7 cellular contexts compared by ENCODE assay signal in the genomic region with DNA sequence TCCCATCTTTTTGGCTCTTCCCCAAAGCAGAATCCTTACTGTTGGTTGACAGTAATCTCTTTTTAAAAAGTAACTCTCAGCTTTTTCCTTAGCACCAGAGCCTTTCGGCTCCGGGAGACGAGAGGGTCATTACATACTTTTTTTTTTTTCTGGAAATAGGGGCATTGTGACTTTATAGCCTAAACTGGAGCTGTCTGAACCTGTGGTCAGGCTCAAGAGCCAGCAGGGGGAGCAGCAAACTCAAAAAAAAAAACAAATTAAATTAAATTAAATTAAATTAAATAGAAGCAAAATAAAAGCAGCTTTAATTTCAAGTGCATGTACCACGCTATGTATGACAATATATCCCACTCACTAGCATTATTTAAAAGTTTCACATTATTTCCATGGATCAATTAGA.
DNase-seq lines count a peak whose midpoint lies in the region; ATAC-seq and TF ChIP-seq lines count a peak whose summit lies in the region.

No MANE protein-coding gene starts in this region.

- H3K4me3 ChIP-seq in DOHH2 (ENCODE audit: low read length) = no peak overlapping the region
- H3K4me3 ChIP-seq in brain microvascular endothelial cell (ENCODE audit: low read depth, low read length) = no peak overlapping the region

- no peaks in the 10 kb centered on the region for H4K20me1 ChIP-seq in DOHH2 (ENCODE audit: control insufficient read depth, insufficient read depth, low read depth, low read length)

- no peaks in the 10 kb centered on the region for H3K9me3 Mint-ChIP-seq in nephron

- in situ Hi-C loops in brain microvascular endothelial cell (cut with HindIII; ENCODE audit: low pct_ligation_motif_present, low sequenced_read_pairs) = no loop called here

- H3K27me3 Mint-ChIP-seq in nephron (ENCODE audit: low read depth) = no peaks in the 10 kb centered on the region

- no peak overlapping the region for H3K27ac Mint-ChIP-seq in nephron

- DNase-seq in HT-29 (ENCODE audit: low spot score) = peak; percentile 2
- DNase-seq in brain microvascular endothelial cell = no peak
- DNase-seq in hepatic stellate cell (ENCODE audit: low spot score) = no peak
- DNase-seq in RPMI8226 = no peak

- no peak overlapping the region for H3K27ac ChIP-seq in DOHH2 (ENCODE audit: low read depth, low read length)
- no peak overlapping the region for H3K27ac ChIP-seq in brain microvascular endothelial cell

- no peaks in the 10 kb centered on the region for H3K9me2 ChIP-seq in DOHH2 (replicated peaks; ENCODE audit: control insufficient read depth, low read length)

- H3K4me1 Mint-ChIP-seq in nephron = no peaks in the 10 kb centered on the region

- no peak overlapping the region for H3K4me3 Mint-ChIP-seq in nephron

- no peak overlapping the region for H3K4me2 ChIP-seq in DOHH2 (ENCODE audit: low read length)

- H3K27me3 ChIP-seq in DOHH2 (ENCODE audit: control insufficient read depth, low read length) (no peaks in the 10 kb centered on the region), brain microvascular endothelial cell (replicated peaks) (no peaks in the 10 kb centered on the region)

- H3K36me3 ChIP-seq in DOHH2 (ENCODE audit: control insufficient read depth, low read length) (no peaks in the 10 kb centered on the region), brain microvascular endothelial cell (replicated peaks) (no peaks in the 10 kb centered on the region)

- H3K4me1 ChIP-seq in DOHH2 (ENCODE audit: control insufficient read depth, low read length) = 0 out of 2 replicates have a peak, but pooled peaks cover 4% of the 10 kb centered on the region

- no peaks in the 10 kb centered on the region for H3F3A ChIP-seq in DOHH2 (ENCODE audit: control insufficient read depth, insufficient read depth)

- no peaks in the 10 kb centered on the region for H3K9me3 ChIP-seq in DOHH2 (ENCODE audit: control insufficient read depth, insufficient read depth, low read length)

- H3K79me2 ChIP-seq in DOHH2 (ENCODE audit: control insufficient read depth, low read length) = no peaks in the 10 kb centered on the region

- TF ChIP-seq CTCF in DOHH2 (IDR thresholded peaks at IDR 0.05; ENCODE audit: low read depth, low read length, poor library complexity, severe bottlenecking) (peak; percentile 19), brain microvascular endothelial cell (IDR thresholded peaks at IDR 0.05; ENCODE audit: low read depth, low read length, missing control alignments) (peak; percentile 74), nephron (IDR thresholded peaks at IDR 0.05; ENCODE audit: unreplicated experiment in 3 of 3) (peak; percentile 54 to 63 (median 61))

- ATAC-seq in HG03565 (IDR thresholded peaks at IDR 0.05; ENCODE audit: unreplicated experiment) = no peak

- H3K36me3 Mint-ChIP-seq in nephron (ENCODE audit: low read depth) = peaks cover 14% of the 10 kb centered on the region

Comparison
In these comparisons a context has a peak if more than half of its experiments do, and no peak if none do; other contexts are left out.
1. CTCF ChIP-seq: peak in every context shown above with its lines; median percentile 74 in brain microvascular endothelial cell; 61 in nephron; 19 in DOHH2.